1 cellular context compared by ENCODE assay signal in the genomic region with DNA sequence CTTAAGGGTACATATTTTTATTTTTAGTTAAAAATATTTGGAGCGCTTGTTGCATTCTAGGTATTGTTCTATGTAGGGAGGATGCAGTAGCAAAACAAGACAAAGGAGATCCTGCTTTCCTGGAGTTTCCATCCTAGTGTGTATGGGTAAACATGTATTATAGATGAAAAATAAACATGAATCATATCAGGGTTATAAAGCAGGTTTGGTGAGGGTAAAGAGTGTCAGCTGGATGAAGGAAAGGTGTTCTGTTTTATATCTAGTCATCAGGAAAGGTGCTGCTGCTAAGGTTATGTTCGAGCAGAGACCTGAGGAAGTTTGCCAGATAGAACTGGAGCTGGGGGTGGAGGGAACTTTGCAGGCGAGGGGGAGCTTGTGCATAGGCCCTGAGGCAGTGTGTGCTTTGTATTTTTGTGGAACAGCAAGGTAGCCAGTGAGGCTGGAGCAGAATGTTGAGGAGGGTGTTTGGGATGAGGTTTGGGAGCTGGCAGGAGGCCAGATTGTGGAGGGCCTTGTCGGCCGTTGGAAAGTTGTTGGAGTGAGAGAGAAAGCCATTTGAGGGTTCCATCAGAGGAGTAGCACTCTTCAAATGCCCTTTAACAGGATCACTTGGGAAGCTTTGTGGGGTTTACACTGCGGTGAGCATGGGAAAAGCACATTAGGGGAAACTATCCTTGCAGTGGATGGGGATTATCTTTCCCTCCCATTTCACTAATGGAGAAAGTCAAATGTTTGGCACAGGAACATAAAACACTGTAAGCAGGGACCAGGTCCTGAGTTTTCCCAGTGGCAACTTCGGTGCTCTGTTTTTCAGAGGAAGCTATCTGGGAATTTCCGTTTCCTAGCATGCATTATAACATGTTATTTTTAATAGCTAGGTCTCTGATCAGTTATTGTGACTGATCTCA.
TF ChIP-seq lines count a peak whose summit lies in the region.

No MANE protein-coding gene starts in this region.

TF ChIP-seq in H1, 55 proteins besides CTCF, POLR2A, EP300 and RAD21:
- TF ChIP-seq SIRT6 (IDR thresholded peaks at IDR 0.05; ENCODE audit: low read length) (no peak), KDM5A (IDR thresholded peaks at IDR 0.05; ENCODE audit: low read length) (no peak), KDM4A (IDR thresholded peaks at IDR 0.05; ENCODE audit: low read depth, low read length, severe bottlenecking) (no peak), EGR1 (IDR thresholded peaks at IDR 0.05; ENCODE audit: borderline replicate concordance, low read depth, low read length) (no peak), TCF12 (IDR thresholded peaks at IDR 0.05; ENCODE audit: low read depth, low read length) (no peak), CBX8 (IDR thresholded peaks at IDR 0.05; ENCODE audit: borderline replicate concordance, low read depth, low read length) (no peak), BRCA1 (IDR thresholded peaks at IDR 0.05; ENCODE audit: low read depth, low read length) (no peak), KDM1A (IDR thresholded peaks at IDR 0.05; ENCODE audit: borderline replicate concordance, low read length) (no peak), HDAC2 (IDR thresholded peaks at IDR 0.05; ENCODE audit: borderline replicate concordance in 1 of 2, low read depth in 2 of 2, low read length in 2 of 2) (no peak), EZH2 (IDR thresholded peaks at IDR 0.05; ENCODE audit: low read depth, low read length, severe bottlenecking) (no peak), BCL11A (IDR thresholded peaks at IDR 0.05; ENCODE audit: low read depth in 2 of 2, low read length in 2 of 2) (no peak), CREB1 (IDR thresholded peaks at IDR 0.05) (no peak), SAP30 (IDR thresholded peaks at IDR 0.05; ENCODE audit: insufficient read depth, insufficient replicate concordance, low read length) (no peak)
